In the genomic region with DNA sequence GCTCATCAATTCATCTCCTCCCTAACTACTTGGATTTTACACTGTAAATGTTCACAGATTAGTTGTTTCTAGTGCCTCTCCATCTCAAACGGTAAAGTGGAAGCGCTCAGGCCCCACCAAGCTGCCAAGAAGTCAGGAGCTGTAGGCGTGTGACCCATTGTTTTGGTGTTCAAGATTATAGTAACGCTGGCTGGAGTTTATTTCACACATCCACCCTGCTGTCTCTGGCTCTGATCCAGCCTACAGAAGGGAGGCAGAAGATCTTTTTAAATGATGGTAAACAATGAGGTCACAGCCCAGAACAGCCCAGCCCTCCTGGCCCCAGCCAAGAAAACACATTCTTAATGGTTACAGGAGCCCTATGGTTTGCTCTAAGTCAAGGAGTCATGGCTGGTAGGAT, we compare ENCODE assay signal across 10 cellular contexts. TPM values are rescaled to one million over a fixed set of nuclear protein-coding genes. Genes with fewer than 3 reads are reported as not detected.
A peak's percentile ranks its signal among the peaks of the same experiment; 100 is the strongest.
DNase-seq lines count a peak whose midpoint lies in the region; ATAC-seq and TF ChIP-seq lines count a peak whose summit lies in the region.
"Had no signal": no experiment of that assay in that cellular context is flagged by ENCODE, and none has a peak within 500 bp of the region (broad histone marks: within the 10 kb centered on the region; RNA-seq: fewer than 3 reads in every experiment).

No MANE protein-coding gene starts in this region.

- H3K4me3 ChIP-seq in astrocyte of the cerebellum (ENCODE audit: low read depth, low read length): no peak overlapping the region
- no peak overlapping the region for H3K4me3 ChIP-seq in left ventricle myocardium inferior
- H3K4me3 ChIP-seq: SK-N-MC had no signal

- H3K27me3 ChIP-seq in left ventricle myocardium inferior (ENCODE audit: low read depth): no peaks in the 10 kb centered on the region

- peak overlapping the region; percentile 75 for H3K27ac ChIP-seq in left ventricle myocardium inferior (replicated peaks)
- H3K27ac ChIP-seq: SK-N-MC had no signal

- DNase-seq in H4 (ENCODE audit: low spot score) (peak; percentile 94), astrocyte of the cerebellum (ENCODE audit: low read depth) (peak; percentile 97), left ventricle myocardium inferior (peak; percentile 58), smooth muscle cell of the brain vasculature (ENCODE audit: low read depth, low spot score) (peak; percentile 97)
- DNase-seq in stimulated activated CD4-positive, alpha-beta T cell treated with anti-CD3 and anti-CD28 coated beads, Interleukin-12 subunit alpha, Interleukin-12 subunit beta, amount 100 ng/mL, for 4 hours: no peak
- DNase-seq in effector CD4-positive, alpha-beta T cell: no peak
- DNase-seq: activated naive CD4-positive, alpha-beta T cell treated with anti-CD3 and anti-CD28 coated beads, Interleukin-2, amount 50 U/mL, for 16 hours had no signal

- no peak for TF ChIP-seq CTCF in astrocyte of the cerebellum (IDR thresholded peaks at IDR 0.05; ENCODE audit: low read depth, low read length, missing control alignments)
- TF ChIP-seq CTCF in left ventricle myocardium inferior (IDR thresholded peaks at IDR 0.05; ENCODE audit: borderline replicate concordance): no peak

- peaks cover 17% of the 10 kb centered on the region for H3K9me3 ChIP-seq in left ventricle myocardium inferior (replicated peaks)

- no peaks in the 10 kb centered on the region for H3K36me3 ChIP-seq in left ventricle myocardium inferior

- intact Hi-C loops in left ventricle myocardium inferior (cut with micrococcal nuclease): no loop called here

- H3K4me1 ChIP-seq in left ventricle myocardium inferior: peaks cover 36% of the 10 kb centered on the region

- in situ Hi-C loops in astrocyte of the cerebellum (cut with HindIII; ENCODE audit: low sequenced_read_pairs): no loop called here

- ATAC-seq in HG02759 (IDR thresholded peaks at IDR 0.05; ENCODE audit: unreplicated experiment) (no peak), HG03354 (IDR thresholded peaks at IDR 0.05; ENCODE audit: poor library complexity, severe bottlenecking, unreplicated experiment) (no peak)

RNA-seq across cellular contexts. Expression of gene GALNT15, which starts 25.7 kb away (rescaled TPM):
- not detected in 2 replicates for total RNA-seq in H4 (2014; rRNA removed; shearing (Covaris generic))
- total RNA-seq in left ventricle myocardium inferior: 6.6 TPM

Comparison
In these comparisons a context has a peak if more than half of its experiments do, and no peak if none do; other contexts are left out.
1. DNase-seq: peak in H4 (single experiment), astrocyte of the cerebellum (single experiment), left ventricle myocardium inferior (single experiment) and smooth muscle cell of the brain vasculature (single experiment); none in stimulated activated CD4-positive, alpha-beta T cell treated with anti-CD3 and anti-CD28 coated beads, Interleukin-12 subunit alpha, Interleukin-12 subunit beta, amount 100 ng/mL, for 4 hours (single experiment) and effector CD4-positive, alpha-beta T cell (single experiment).